In genomic region chr4:168879178-168879577, GRCh38 we compare ENCODE assay signal across 11 cellular contexts.
DNase-seq lines count a peak whose midpoint lies in the region; ATAC-seq and TF ChIP-seq lines count a peak whose summit lies in the region.
"Had no signal": no experiment of that assay in that cellular context is flagged by ENCODE, and none has a peak within 500 bp of the region (broad histone marks: within the 10 kb centered on the region; RNA-seq: fewer than 3 reads in every experiment).

No MANE protein-coding gene starts in this region.

- peak overlapping the region in 3 of 4 donors; percentile 62 to 83 (median 82) for H3K27ac ChIP-seq in esophagus squamous epithelium
- peak overlapping the region in 3 of 4 donors; percentile 37 to 93 (median 86) for H3K27ac ChIP-seq in tibial nerve
- H3K27ac ChIP-seq: 22Rv1 had no signal

- no peak overlapping the region for H3K27ac Mint-ChIP-seq in activated CD8-positive, alpha-beta T cell treated with anti-CD3 and anti-CD28 coated beads for 36 hours

- no peak overlapping the region for H3K4me3 Mint-ChIP-seq in activated CD8-positive, alpha-beta T cell treated with anti-CD3 and anti-CD28 coated beads for 36 hours

- TF ChIP-seq CTCF in esophagus squamous epithelium (IDR thresholded peaks at IDR 0.05) (no peak), tibial nerve (IDR thresholded peaks at IDR 0.05) (no peak)
- TF ChIP-seq CTCF in activated CD8-positive, alpha-beta T cell treated with anti-CD3 and anti-CD28 coated beads for 36 hours (IDR thresholded peaks at IDR 0.05), result no peak

- ATAC-seq in HG03565 (IDR thresholded peaks at IDR 0.05; ENCODE audit: unreplicated experiment), result peak; percentile 46
- ATAC-seq in activated CD8-positive, alpha-beta T cell treated with anti-CD3 and anti-CD28 coated beads for 36 hours, result no peak

- H3K27me3 ChIP-seq in esophagus squamous epithelium (peaks cover 0 to 8% (median 0%) of the 10 kb centered on the region in 4 donors), tibial nerve (no peaks in the 10 kb centered on the region)

- POLR2A ChIA-PET in activated CD8-positive, alpha-beta T cell treated with anti-CD3 and anti-CD28 coated beads for 36 hours (lab: Charles Lee), result no interaction called here

- intact Hi-C loops in esophagus squamous epithelium (cut with DNase I), result no loop called here
- intact Hi-C loops in activated CD8-positive, alpha-beta T cell treated with anti-CD3 and anti-CD28 coated beads for 36 hours (cut with micrococcal nuclease), result no loop called here

- peaks cover 7 to 76% (median 12%) of the 10 kb centered on the region in 3 donors for H3K4me1 ChIP-seq in esophagus squamous epithelium
- H3K4me1 ChIP-seq in tibial nerve, result peaks cover 0 to 57% (median 13%) of the 10 kb centered on the region in 4 donors

- H3K36me3 ChIP-seq in esophagus squamous epithelium, result peaks cover 0 to 41% (median 0%) of the 10 kb centered on the region in 3 donors
- peaks cover 0 to 16% (median 0%) of the 10 kb centered on the region in 3 donors for H3K36me3 ChIP-seq in tibial nerve

- H3K9me3 ChIP-seq in esophagus squamous epithelium, result no peaks in the 10 kb centered on the region
- H3K9me3 ChIP-seq in tibial nerve, result no peaks in the 10 kb centered on the region

- TF ChIP-seq EP300 in tibial nerve (IDR thresholded peaks at IDR 0.05), result no peak

- H3K4me3 ChIP-seq in esophagus squamous epithelium (no peak overlapping the region), tibial nerve (no peak overlapping the region)

- no peak for TF ChIP-seq POLR2A in esophagus squamous epithelium (IDR thresholded peaks at IDR 0.05)
- no peak for TF ChIP-seq POLR2A in tibial nerve (IDR thresholded peaks at IDR 0.05)

- no peaks in the 10 kb centered on the region for H3K9me3 Mint-ChIP-seq in activated CD8-positive, alpha-beta T cell treated with anti-CD3 and anti-CD28 coated beads for 36 hours

- CTCF ChIA-PET in activated CD8-positive, alpha-beta T cell treated with anti-CD3 and anti-CD28 coated beads for 36 hours (lab: Charles Lee), result no interaction called here

- peaks cover 4% of the 10 kb centered on the region for H3K4me1 Mint-ChIP-seq in activated CD8-positive, alpha-beta T cell treated with anti-CD3 and anti-CD28 coated beads for 36 hours (ENCODE audit: low read depth)

- peaks cover 43% of the 10 kb centered on the region for H3K27me3 Mint-ChIP-seq in activated CD8-positive, alpha-beta T cell treated with anti-CD3 and anti-CD28 coated beads for 36 hours

- DNase-seq in NOMO-1 (lab: John Stamatoyannopoulos, UW; ENCODE audit: unreplicated experiment in 2 of 2) (peak; percentile 29 to 38), NOMO-1 treated with dmso at 0.1 percent for 144 hours (lab: John Stamatoyannopoulos, UW; ENCODE audit: unreplicated experiment) (no peak), esophagus squamous epithelium (lab: John Stamatoyannopoulos, UW) (no peak), tibial nerve (ENCODE audit: low spot score in 2 of 2) (no peak), hepatic stellate cell (ENCODE audit: low spot score) (no peak), C1 segment of cervical spinal cord (lab: John Stamatoyannopoulos, UW) (no peak)
- DNase-seq in activated CD8-positive, alpha-beta T cell treated with anti-CD3 and anti-CD28 coated beads for 36 hours, result no peak
- DNase-seq: activated naive CD4-positive, alpha-beta T cell treated with Interleukin-2 at 50 U/mL for 16 hours; NCI-H2029 treated with DMSO at 0.1 percent for 48 hours had no signal

- H3K36me3 Mint-ChIP-seq in activated CD8-positive, alpha-beta T cell treated with anti-CD3 and anti-CD28 coated beads for 36 hours (ENCODE audit: low read depth), result no peaks in the 10 kb centered on the region

Comparison
In these comparisons a context has a peak if more than half of its experiments do, and no peak if none do; other contexts are left out.
1. DNase-seq: peak in NOMO-1 (2 of 2); none in NOMO-1 treated with dmso at 0.1 percent for 144 hours (single experiment), esophagus squamous epithelium (single experiment), tibial nerve (0 of 2), hepatic stellate cell (single experiment), C1 segment of cervical spinal cord (0 of 14) and activated CD8-positive, alpha-beta T cell treated with anti-CD3 and anti-CD28 coated beads for 36 hours (single experiment).